Comparison of ENCODE assay signal across 20 cellular contexts in genomic region chr7:79272938-79273337, GRCh38.
"Had no signal": no experiment of that assay in that cellular context is flagged by ENCODE, and none has a peak within 500 bp of the region (broad histone marks: within the 10 kb centered on the region; RNA-seq: fewer than 3 reads in every experiment).

No MANE protein-coding gene starts in this region.

- H3K4me2 ChIP-seq: smooth muscle cell had no signal

- H3K4me1 ChIP-seq: ascending aorta, gastroesophageal sphincter, heart left ventricle, sigmoid colon, uterus had no signal

- H3K9me3 ChIP-seq: ascending aorta, gastroesophageal sphincter, heart left ventricle, sigmoid colon, uterus had no signal

- H3K36me3 ChIP-seq: ascending aorta, gastroesophageal sphincter, heart left ventricle, sigmoid colon, uterus had no signal

- H3K4me3 ChIP-seq: ascending aorta, gastroesophageal sphincter, heart left ventricle, sigmoid colon, smooth muscle cell, uterus had no signal

- DNase-seq: activated CD4-positive, alpha-beta memory T cell treated with anti-CD3 and anti-CD28 coated beads, Interleukin-2, amount 10 ng/mL, durations not matched to agents 7 days and 5 days; activated CD4-positive, alpha-beta T cell treated with anti-CD3 and anti-CD28 coated beads for 48 hours; activated effector memory CD4-positive, alpha-beta T cell treated with anti-CD3 and anti-CD28 coated beads, Interleukin-2, amount 50 U/mL, for 16 hours; activated naive CD4-positive, alpha-beta T cell treated with anti-CD3 and anti-CD28 coated beads, Interleukin-2, amount 10 ng/mL, durations not matched to agents 7 days and 5 days; dermis blood vessel endothelial cell; effector CD8-positive, alpha-beta T cell; heart left ventricle; islet precursor cell; left colon; retina; sigmoid colon; stimulated activated CD4-positive, alpha-beta T cell treated with anti-CD3 and anti-CD28 coated beads, Interleukin-15, amount 100 ng/mL, for 24 hours; stimulated activated CD8-positive, alpha-beta memory T cell treated with anti-CD3 and anti-CD28 coated beads, Interleukin-4, amount 100 ng/mL, for 48 hours; stimulated activated naive B cell treated with anti-CD40 and anti-IgM and Interleukin-4, amounts not matched to agents 10 μg/mL and 1 μg/mL and 100 μg/mL, for 72 hours; trophoblast cell; uterus had no signal

- ATAC-seq: gastroesophageal sphincter; heart left ventricle; left colon; natural killer cell treated with Interleukin-12 subunit alpha and Interleukin-12 subunit beta and Interleukin-15 and Interleukin-18, amount 100 ng/mL, for 72 hours; stimulated activated naive B cell treated with anti-CD40 and anti-IgM and Interleukin-4, amounts not matched to agents 10 μg/mL and 1 μg/mL and 100 μg/mL, for 72 hours had no signal

- H3K27me3 ChIP-seq: ascending aorta, gastroesophageal sphincter, heart left ventricle, sigmoid colon, uterus had no signal

- H3K27ac ChIP-seq: ascending aorta, gastroesophageal sphincter, heart left ventricle, sigmoid colon, uterus had no signal
